Comparison of ENCODE assay signal across 23 cellular contexts in the genomic region with DNA sequence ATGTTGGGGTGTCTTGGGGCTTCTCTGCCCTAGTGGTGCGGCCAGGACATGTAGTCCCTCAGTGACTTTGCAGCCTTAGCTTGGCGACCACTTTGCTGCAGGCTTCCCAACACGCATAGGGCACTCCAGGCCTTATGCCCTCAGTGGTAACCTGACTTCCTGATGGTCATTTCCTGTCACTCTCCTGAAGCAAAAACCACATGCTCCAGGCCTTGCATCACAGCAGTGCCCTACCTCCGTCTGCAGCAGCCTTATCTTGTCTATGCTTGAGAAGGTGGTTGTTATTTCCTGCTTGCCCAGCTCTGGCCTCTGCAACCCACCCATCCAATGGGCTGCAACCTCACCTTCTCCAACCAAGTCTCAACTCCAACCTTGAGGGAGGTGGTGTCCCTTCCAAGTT. TPM values are rescaled to one million over a fixed set of nuclear protein-coding genes. Genes with fewer than 3 reads are reported as not detected.
A peak's percentile ranks its signal among the peaks of the same experiment; 100 is the strongest.
DNase-seq lines count a peak whose midpoint lies in the region; ATAC-seq and TF ChIP-seq lines count a peak whose summit lies in the region.
"Had no signal": no experiment of that assay in that cellular context is flagged by ENCODE, and none has a peak within 500 bp of the region (broad histone marks: within the 10 kb centered on the region; RNA-seq: fewer than 3 reads in every experiment).

No MANE protein-coding gene starts in this region.

- peak overlapping the region in 4 of 9 donors; percentile 8 to 57 (median 20) for H3K27ac Mint-ChIP-seq in naive thymus-derived CD4-positive, alpha-beta T cell
- H3K27ac Mint-ChIP-seq: activated CD4-positive, alpha-beta T cell treated with anti-CD3 and anti-CD28 coated beads, Interleukin-2, amount 10 ng/mL, durations not matched to agents 7 days and 5 days; activated naive CD4-positive, alpha-beta T cell treated with anti-CD3 and anti-CD28 coated beads, Interleukin-2, amount 50 U/mL, for 24 hours; dendritic cell treated with granulocyte-macrophage colony-stimulating factor and Interleukin-4, amounts not matched to agents 40 ng/mL and 50 ng/mL, for 4 days; mesothelial cell of epicardium had no signal

- ATAC-seq in naive thymus-derived CD4-positive, alpha-beta T cell, result peak; percentile 40
- ATAC-seq in GM18870 (IDR thresholded peaks at IDR 0.05; ENCODE audit: unreplicated experiment), result no peak
- ATAC-seq: foreskin keratinocyte had no signal

- TF ChIP-seq CTCF in testis (IDR thresholded peaks at IDR 0.05), result no peak

- peaks cover 0 to 80% (median 4%) of the 10 kb centered on the region in 3 experiments for H3K36me3 ChIP-seq in naive thymus-derived CD4-positive, alpha-beta T cell (ENCODE audit: control insufficient read depth in 2 of 3, insufficient read depth in 3 of 3, low read length in 3 of 3)
- H3K36me3 ChIP-seq in testis (ENCODE audit: low read depth, missing control alignments), result no peaks in the 10 kb centered on the region
- H3K36me3 ChIP-seq: breast epithelium had no signal

- H3K27ac ChIP-seq in naive thymus-derived CD4-positive, alpha-beta T cell (ENCODE audit: low read depth, low read length), result no peak overlapping the region
- H3K27ac ChIP-seq in testis, result no peak overlapping the region
- H3K27ac ChIP-seq: breast epithelium, foreskin keratinocyte, stomach had no signal

- no peaks in the 10 kb centered on the region for H3K27me3 Mint-ChIP-seq in naive thymus-derived CD4-positive, alpha-beta T cell
- H3K27me3 Mint-ChIP-seq: activated CD4-positive, alpha-beta T cell treated with anti-CD3 and anti-CD28 coated beads, Interleukin-2, amount 10 ng/mL, durations not matched to agents 7 days and 5 days; activated naive CD4-positive, alpha-beta T cell treated with anti-CD3 and anti-CD28 coated beads, Interleukin-2, amount 50 U/mL, for 24 hours; dendritic cell treated with granulocyte-macrophage colony-stimulating factor and Interleukin-4, amounts not matched to agents 40 ng/mL and 50 ng/mL, for 4 days had no signal

- DNase-seq in KBM-7, result peak; percentile 11
- DNase-seq in NOMO-1 treated with DMSO at 0.1 percent for 48 hours (lab: John Stamatoyannopoulos, UW; ENCODE audit: unreplicated experiment), result peak; percentile 51
- peak; percentile 37 for DNase-seq in amniotic epithelial cell (ENCODE audit: low read depth)
- DNase-seq in naive thymus-derived CD4-positive, alpha-beta T cell, result no peak
- no peak for DNase-seq in testis
- no peak for DNase-seq in amygdala (lab: John Stamatoyannopoulos, UW)
- DNase-seq in NCI-H510A (lab: John Stamatoyannopoulos, UW), result no peak
- DNase-seq: activated CD4-positive, alpha-beta T cell treated with anti-CD3 and anti-CD28 coated beads, Interleukin-2, amount 10 ng/mL, durations not matched to agents 7 days and 5 days; activated T-cell treated with anti-CD3 and anti-CD28 coated beads, Interleukin-2, amount 50 U/mL, for 48 hours; Calu3; foreskin keratinocyte; hippocampal formation; kidney glomerular epithelial cell; NCI-H1694; small intestine; stimulated activated CD4-positive, alpha-beta T cell treated with anti-CD3 and anti-CD28 coated beads, Interleukin-4, amount 100 ng/mL, for 24 hours; stomach had no signal

- peaks cover 0 to 42% (median 19%) of the 10 kb centered on the region in 5 donors for H3K36me3 Mint-ChIP-seq in naive thymus-derived CD4-positive, alpha-beta T cell

- no peaks in the 10 kb centered on the region for H3K27me3 ChIP-seq in naive thymus-derived CD4-positive, alpha-beta T cell (ENCODE audit: control insufficient read depth in 2 of 2, insufficient read depth in 2 of 2, low read length in 2 of 2)
- H3K27me3 ChIP-seq in testis, result no peaks in the 10 kb centered on the region
- H3K27me3 ChIP-seq: breast epithelium, foreskin keratinocyte, stomach had no signal

- TF ChIP-seq POLR2A in testis (IDR thresholded peaks at IDR 0.05), result no peak

- in situ Hi-C loops in KBM-7 (cut with MboI; ENCODE audit: low pct_unique_long_range_greater_than_20kb, low sequenced_read_pairs), result no loop called here

- peaks cover 0 to 31% (median 0%) of the 10 kb centered on the region in 7 donors for H3K4me1 Mint-ChIP-seq in naive thymus-derived CD4-positive, alpha-beta T cell
- H3K4me1 Mint-ChIP-seq: mesothelial cell of epicardium, neural crest cell had no signal

- H3K4me1 ChIP-seq in naive thymus-derived CD4-positive, alpha-beta T cell (ENCODE audit: control insufficient read depth in 2 of 2, insufficient read depth in 2 of 2, low read length in 2 of 2), result peaks cover 0 to 4% of the 10 kb centered on the region in 2 donors
- no peaks in the 10 kb centered on the region for H3K4me1 ChIP-seq in testis
- H3K4me1 ChIP-seq: breast epithelium, foreskin keratinocyte, stomach had no signal

- CTCF ChIA-PET in naive thymus-derived CD4-positive, alpha-beta T cell (lab: Charles Lee), result interaction anchor here (0.6 kb wide), 1 partner anchor 24 kb away, joined by 5 read pairs; no protein-coding TSS in a partner anchor

- intact Hi-C loops in naive thymus-derived CD4-positive, alpha-beta T cell (cut with micrococcal nuclease), result no loop called here
- intact Hi-C loops in testis (cut with DNase I; ENCODE audit: low total_unique reads), result no loop called here

- POLR2A ChIA-PET in naive thymus-derived CD4-positive, alpha-beta T cell (lab: Charles Lee), result interaction anchor here (1.0 kb wide), 1 partner anchor 18 kb away, joined by 5 read pairs; no protein-coding TSS in a partner anchor

- no peak overlapping the region for H3K4me3 Mint-ChIP-seq in naive thymus-derived CD4-positive, alpha-beta T cell
- H3K4me3 Mint-ChIP-seq: activated CD4-positive, alpha-beta T cell treated with anti-CD3 and anti-CD28 coated beads, Interleukin-2, amount 10 ng/mL, durations not matched to agents 7 days and 5 days; activated naive CD4-positive, alpha-beta T cell treated with anti-CD3 and anti-CD28 coated beads, Interleukin-2, amount 50 U/mL, for 24 hours; dendritic cell treated with granulocyte-macrophage colony-stimulating factor and Interleukin-4, amounts not matched to agents 40 ng/mL and 50 ng/mL, for 4 days; mesothelial cell of epicardium; neural crest cell had no signal

- WGBS in testis, 2 donors, result 85 to 96% methylated on average over 4 of the region's 4 CpGs

- no peak overlapping the region for H3K4me3 ChIP-seq in naive thymus-derived CD4-positive, alpha-beta T cell (ENCODE audit: low read length)
- H3K4me3 ChIP-seq in testis, result no peak overlapping the region
- H3K4me3 ChIP-seq: breast epithelium, stomach had no signal

- H3K9me3 ChIP-seq in naive thymus-derived CD4-positive, alpha-beta T cell (ENCODE audit: control insufficient read depth in 2 of 3, low read length in 3 of 3), result no peaks in the 10 kb centered on the region
- H3K9me3 ChIP-seq in testis, result no peaks in the 10 kb centered on the region
- H3K9me3 ChIP-seq: breast epithelium, stomach had no signal

- no peaks in the 10 kb centered on the region for H3K9me3 Mint-ChIP-seq in naive thymus-derived CD4-positive, alpha-beta T cell
- H3K9me3 Mint-ChIP-seq: activated CD4-positive, alpha-beta T cell treated with anti-CD3 and anti-CD28 coated beads, Interleukin-2, amount 10 ng/mL, durations not matched to agents 7 days and 5 days; activated naive CD4-positive, alpha-beta T cell treated with anti-CD3 and anti-CD28 coated beads, Interleukin-2, amount 50 U/mL, for 24 hours; dendritic cell treated with granulocyte-macrophage colony-stimulating factor and Interleukin-4, amounts not matched to agents 40 ng/mL and 50 ng/mL, for 4 days; mesothelial cell of epicardium; neural crest cell had no signal

RNA-seq across cellular contexts. Expression of a gene that starts 33.4 kb away (rescaled TPM):
- 10 to 100 TPM; 29.7 to 47.8 (median 35.5) TPM for total RNA-seq in naive thymus-derived CD4-positive, alpha-beta T cell
- polyA plus RNA-seq in naive thymus-derived CD4-positive, alpha-beta T cell, result 10 to 100 TPM; 15.3 to 18.8 TPM
- 100 to 1,000 TPM; 120 to 126 TPM for total RNA-seq in testis
- polyA plus RNA-seq in testis (ENCODE audit: insufficient read depth, low read depth, low replicate concordance), result 93.5 TPM

RNA-seq across cellular contexts. Expression of a gene that starts 54.5 kb away (rescaled TPM):
- 10 to 100 TPM; 43.1 to 82.6 (median 66.9) TPM for total RNA-seq in naive thymus-derived CD4-positive, alpha-beta T cell
- 10 to 100 TPM; 18.7 to 29.2 TPM for polyA plus RNA-seq in naive thymus-derived CD4-positive, alpha-beta T cell
- 10 to 100 TPM; 52.3 to 57.0 TPM for total RNA-seq in testis
- polyA plus RNA-seq in testis (ENCODE audit: insufficient read depth, low read depth, low replicate concordance), result 15.9 TPM

RNA-seq across cellular contexts. Expression of a gene that starts 58.4 kb away (rescaled TPM):
- total RNA-seq in naive thymus-derived CD4-positive, alpha-beta T cell, result 10 to 100 TPM; 42.9 to 54.1 (median 44.2) TPM
- 10 to 100 TPM in 1 of 2 donors, 1 to 10 TPM in 1; 5.7 to 10.5 TPM for polyA plus RNA-seq in naive thymus-derived CD4-positive, alpha-beta T cell
- 10 to 100 TPM; 57.8 to 70.6 TPM for total RNA-seq in testis
- polyA plus RNA-seq in testis (ENCODE audit: insufficient read depth, low read depth, low replicate concordance), result 22.1 TPM

Comparison
In these comparisons a context has a peak if more than half of its experiments do, and no peak if none do; other contexts are left out.
1. DNase-seq: peak in KBM-7 (single experiment), NOMO-1 treated with DMSO at 0.1 percent for 48 hours (single experiment) and amniotic epithelial cell (single experiment); none in naive thymus-derived CD4-positive, alpha-beta T cell (0 of 9), testis (single experiment), amygdala (0 of 56) and NCI-H510A (single experiment).